8 cellular contexts compared by ENCODE assay signal in genomic region chr3:52317601-52318000, GRCh38. TPM values are rescaled to one million over a fixed set of nuclear protein-coding genes. Genes with fewer than 3 reads are reported as not detected.
DNase-seq lines count a peak whose midpoint lies in the region; TF ChIP-seq lines count a peak whose summit lies in the region.

No MANE protein-coding gene starts in this region.

- H3K4me1 ChIP-seq in HUES64 (ENCODE audit: insufficient read depth, low read length) (no peaks in the 10 kb centered on the region; the same call in 1 of the 2 replicates), esophagus (ENCODE audit: control insufficient read depth in 2 of 2, insufficient read depth in 2 of 2, low read length in 1 of 2) (peaks cover 8 to 19% of the 10 kb centered on the region in 2 donors)

- H3K9me3 ChIP-seq in HUES64 (ENCODE audit: insufficient read depth, low read depth, low read length) = no peaks in the 10 kb centered on the region
- H3K9me3 ChIP-seq in esophagus (ENCODE audit: control insufficient read depth in 2 of 2, insufficient read depth in 1 of 2, low read depth in 1 of 2, low read length in 1 of 2) = no peaks in the 10 kb centered on the region
- H3K9me3 ChIP-seq in neural cell (ENCODE audit: low read length) = no peaks in the 10 kb centered on the region

- peaks cover 15% of the 10 kb centered on the region for H3K27me3 ChIP-seq in HUES64 (ENCODE audit: insufficient read depth, low read length)
- H3K27me3 ChIP-seq in esophagus (ENCODE audit: control insufficient read depth in 1 of 2, insufficient read depth in 2 of 2, low read length in 2 of 2) = no peaks in the 10 kb centered on the region
- no peaks in the 10 kb centered on the region for H3K27me3 ChIP-seq in neural cell (ENCODE audit: insufficient read depth, low read depth, low read length)

- no peak for TF ChIP-seq RAD21 in neural cell (conservative IDR thresholded peaks at IDR 0.05)

- H3F3A ChIP-seq in neural cell (ENCODE audit: insufficient read depth, low read length, poor library complexity, severe bottlenecking) = no peaks in the 10 kb centered on the region

- peak overlapping the region; percentile 31 for H3K4me3 ChIP-seq in AG09309 (ENCODE audit: control insufficient read depth, low read depth, low read length)
- peak overlapping the region; percentile 57 for H3K4me3 ChIP-seq in HUES64 (ENCODE audit: low read length)
- H3K4me3 ChIP-seq in esophagus (ENCODE audit: low read depth in 1 of 2, low read length in 2 of 2) = peak overlapping the region; percentile 21 to 29
- peak overlapping the region; percentile 29 for H3K4me3 ChIP-seq in neural cell (ENCODE audit: low read length)

- H3K27ac ChIP-seq in HUES64 (ENCODE audit: low read depth, low read length) = no peak overlapping the region
- H3K27ac ChIP-seq in esophagus (ENCODE audit: low read depth in 2 of 2, low read length in 1 of 2) = no peak overlapping the region
- no peak overlapping the region for H3K27ac ChIP-seq in neural cell (ENCODE audit: low read length)

- no peaks in the 10 kb centered on the region for H4K20me1 ChIP-seq in neural cell (ENCODE audit: insufficient read depth)

- no peaks in the 10 kb centered on the region for H3K9me2 ChIP-seq in neural cell (ENCODE audit: insufficient read depth, low read length)

- H3K36me3 ChIP-seq in HUES64 (ENCODE audit: insufficient read depth, low read length) (no peaks in the 10 kb centered on the region), esophagus (ENCODE audit: control insufficient read depth in 2 of 2, insufficient read depth in 2 of 2, low read length in 1 of 2) (no peaks in the 10 kb centered on the region), neural cell (ENCODE audit: insufficient read depth, low read length) (no peaks in the 10 kb centered on the region)

- H2AFZ ChIP-seq in neural cell (ENCODE audit: low read depth, low read length) = no peak overlapping the region

- WGBS in HUES64 = 4% methylated on average over 32 of the region's 32 CpGs
- 6 to 10% methylated on average over 32 of the region's 32 CpGs for WGBS in esophagus, 2 donors

- DNase-seq in AG09309 (ENCODE audit: low read depth) (no peak), Kasumi-1 (lab: John Stamatoyannopoulos, UW) (no peak)
- peak; percentile 81 for DNase-seq in activated CD8-positive, alpha-beta memory T cell treated with anti-CD3 and anti-CD28 coated beads, Interleukin-2, amount 50 U/mL, for 48 hours
- DNase-seq in NK-92 treated with Interleukin-12 subunit alpha and Interleukin-12 subunit beta, amount 100 ng/mL, for 24 hours (lab: John Stamatoyannopoulos, UW) = no peak

- no peak for TF ChIP-seq EP300 in neural cell (conservative IDR thresholded peaks at IDR 0.05; ENCODE audit: poor library complexity, severe bottlenecking)

- no peak overlapping the region for H3K27ac Mint-ChIP-seq in stimulated activated naive CD8-positive, alpha-beta T cell treated with anti-CD3 and anti-CD28 coated beads, Interleukin-15, Interleukin-2, amounts not matched to agents 100 ng/mL and 50 ng/mL, for 24 hours

- TF ChIP-seq CTCF in AG09309 (IDR thresholded peaks at IDR 0.05; ENCODE audit: control insufficient read depth, insufficient read depth, low read depth, low read length, missing control alignments) (no peak), neural cell (IDR thresholded peaks at IDR 0.05; ENCODE audit: poor library complexity, severe bottlenecking) (no peak)

- no peaks in the 10 kb centered on the region for H3K9me3 Mint-ChIP-seq in stimulated activated naive CD8-positive, alpha-beta T cell treated with anti-CD3 and anti-CD28 coated beads, Interleukin-15, Interleukin-2, amounts not matched to agents 100 ng/mL and 50 ng/mL, for 24 hours

- no peaks in the 10 kb centered on the region for H3K36me3 Mint-ChIP-seq in stimulated activated naive CD8-positive, alpha-beta T cell treated with anti-CD3 and anti-CD28 coated beads, Interleukin-15, Interleukin-2, amounts not matched to agents 100 ng/mL and 50 ng/mL, for 24 hours (ENCODE audit: low read depth)

- no peak overlapping the region for H3K4me2 ChIP-seq in neural cell (ENCODE audit: low read length)

- H3K4me1 Mint-ChIP-seq in stimulated activated naive CD8-positive, alpha-beta T cell treated with anti-CD3 and anti-CD28 coated beads, Interleukin-15, Interleukin-2, amounts not matched to agents 100 ng/mL and 50 ng/mL, for 24 hours (ENCODE audit: low read depth) = peaks cover 39% of the 10 kb centered on the region

- no peaks in the 10 kb centered on the region for H3K79me2 ChIP-seq in neural cell (replicated peaks; ENCODE audit: insufficient read depth, low read length)

- peak overlapping the region; percentile 52 for H3K4me3 Mint-ChIP-seq in stimulated activated naive CD8-positive, alpha-beta T cell treated with anti-CD3 and anti-CD28 coated beads, Interleukin-15, Interleukin-2, amounts not matched to agents 100 ng/mL and 50 ng/mL, for 24 hours

- H3K9ac ChIP-seq in HUES64 (ENCODE audit: low read depth, low read length) (0 out of 2 replicates have a peak overlapping the region, but pooled peaks have one; percentile 29), neural cell (ENCODE audit: low read length) (no peak overlapping the region)

- H3K27me3 Mint-ChIP-seq in stimulated activated naive CD8-positive, alpha-beta T cell treated with anti-CD3 and anti-CD28 coated beads, Interleukin-15, Interleukin-2, amounts not matched to agents 100 ng/mL and 50 ng/mL, for 24 hours = no peaks in the 10 kb centered on the region

TF ChIP-seq in neural cell, 6 proteins besides CTCF, POLR2A, EP300 and RAD21:
- no peak for TF ChIP-seq SMC3 (conservative IDR thresholded peaks at IDR 0.05; ENCODE audit: poor library complexity)
- no peak for TF ChIP-seq REST (IDR thresholded peaks at IDR 0.05; ENCODE audit: borderline replicate concordance)
- TF ChIP-seq TAF1 (IDR thresholded peaks at IDR 0.05; ENCODE audit: low read depth) = no peak
- TF ChIP-seq EZH2 (IDR thresholded peaks at IDR 0.05; ENCODE audit: borderline replicate concordance, insufficient read depth, low read length, poor library complexity, severe bottlenecking) = no peak
- no peak for TF ChIP-seq POLR2AphosphoS5 (IDR thresholded peaks at IDR 0.05)

RNA-seq across cellular contexts. Expression of gene DNAH1, which starts 1.5 kb away (rescaled TPM):
- polyA plus RNA-seq in HUES64 (2013, experiment 1 of 2) = 0.40 TPM
- 0.89 TPM for polyA plus RNA-seq in HUES64 (2013, experiment 2 of 2)
- polyA plus RNA-seq in esophagus (1 to 10 TPM; 2.4 to 4.9 TPM), neural cell (5.4 and 6.0 TPM in 2 replicates)
- polyA minus RNA-seq in neural cell = 5.3 and 5.8 TPM in 2 replicates

RNA-seq across cellular contexts. Expression of gene GLYCTK, which starts 30.0 kb away (rescaled TPM):
- 5.4 TPM for polyA plus RNA-seq in HUES64 (2013, experiment 1 of 2)
- polyA plus RNA-seq in HUES64 (2013, experiment 2 of 2) = 3.9 TPM
- polyA plus RNA-seq in esophagus (1 to 10 TPM; 5.9 to 6.2 TPM), neural cell (5.0 and 5.8 TPM in 2 replicates)
- 2.4 and 2.8 TPM in 2 replicates for polyA minus RNA-seq in neural cell

RNA-seq across cellular contexts. Expression of gene WDR82, which starts 39.2 kb away (rescaled TPM):
- polyA plus RNA-seq in HUES64 (2013, experiment 1 of 2) = 60.5 TPM
- polyA plus RNA-seq in HUES64 (2013, experiment 2 of 2) = 61.6 TPM
- polyA plus RNA-seq in esophagus = 10 to 100 TPM; 19.9 to 33.6 TPM
- polyA plus RNA-seq in neural cell = 151 and 163 TPM in 2 replicates
- 225 TPM in 2 replicates for polyA minus RNA-seq in neural cell
